In the genomic region with DNA sequence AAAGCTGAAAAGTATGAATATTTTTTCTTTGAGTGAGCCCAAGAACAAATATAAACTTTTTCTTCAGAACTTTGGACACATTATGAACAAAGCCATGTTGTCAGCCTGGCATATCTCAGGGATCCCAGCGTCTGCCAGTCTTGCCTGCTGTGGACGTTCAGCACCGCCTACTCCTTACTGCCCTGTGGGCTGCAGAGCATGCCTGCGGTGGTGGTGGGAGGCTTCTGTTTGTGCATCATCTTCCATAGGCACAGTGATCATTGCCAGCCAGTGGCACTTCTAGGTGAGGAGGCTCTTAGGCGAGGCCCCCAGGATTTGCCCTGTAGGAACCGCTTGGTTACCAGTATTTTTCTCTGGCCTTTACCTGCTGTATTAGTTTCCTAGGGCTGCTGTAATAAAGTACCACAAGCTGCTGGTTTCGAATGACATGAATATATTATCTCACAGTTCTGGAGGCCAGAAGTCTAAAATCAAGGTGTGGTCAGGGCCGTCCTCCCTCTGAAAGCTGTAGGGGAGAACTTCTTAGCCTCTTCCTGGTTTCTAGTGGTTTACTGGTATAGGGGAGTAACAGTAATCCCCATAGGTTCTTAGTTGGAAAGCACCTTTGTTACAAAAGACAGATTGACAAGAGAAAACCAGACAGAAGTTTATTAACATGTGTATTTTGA, we compare ENCODE assay signal across 1 cellular context.
A peak's percentile ranks its signal among the peaks of the same experiment; 100 is the strongest.
TF ChIP-seq lines count a peak whose summit lies in the region.

No MANE protein-coding gene starts in this region.

TF ChIP-seq in GM12878, 131 proteins besides CTCF, POLR2A, EP300 and RAD21 (continued from another document):
- TF ChIP-seq RUNX3 (IDR thresholded peaks at IDR 0.05; ENCODE audit: low read length) (peak; percentile 59), RBBP5 (conservative IDR thresholded peaks at IDR 0.05) (no peak), MEF2B (IDR thresholded peaks at IDR 0.05; ENCODE audit: partially characterized antibody, poor library complexity, severe bottlenecking) (peak; percentile 34), BHLHE40 (IDR thresholded peaks at IDR 0.05; ENCODE audit: borderline replicate concordance in 1 of 2, low read depth in 2 of 2, low read length in 1 of 2) (0 out of 4 replicates have a peak, but pooled peaks of 1 of the 2 experiments have one; percentile 15), IKZF1 (conservative IDR thresholded peaks at IDR 0.05) (peak; percentile 74), SRF (IDR thresholded peaks at IDR 0.05; ENCODE audit: low read depth in 2 of 2, low read length in 2 of 2) (no peak), ATF7 (IDR thresholded peaks at IDR 0.05; ENCODE audit: low read depth) (no peak; the same call in 1 of the 2 replicates), RAD51 (IDR thresholded peaks at IDR 0.05) (no peak), DPF2 (IDR thresholded peaks at IDR 0.05) (peak; percentile 72), RELA (IDR thresholded peaks at IDR 0.05; ENCODE audit: borderline replicate concordance, partially characterized antibody) (no peak), TCF7 (IDR thresholded peaks at IDR 0.05; ENCODE audit: borderline replicate concordance) (no peak), IKZF2 (IDR thresholded peaks at IDR 0.05) (peak; percentile 69 to 73; a peak in 2 of 4 replicates), GATAD2B (conservative IDR thresholded peaks at IDR 0.05; ENCODE audit: low read depth) (peak; percentile 48; the same call in 1 of the 2 replicates), NR2C1 (IDR thresholded peaks at IDR 0.05) (no peak), KDM1A (IDR thresholded peaks at IDR 0.05; ENCODE audit: borderline replicate concordance) (no peak), YY1 (IDR thresholded peaks at IDR 0.05; ENCODE audit: low read depth, low read length) (no peak), MTA2 (IDR thresholded peaks at IDR 0.05; ENCODE audit: low read depth) (peak; percentile 54), PAX8 (IDR thresholded peaks at IDR 0.05) (no peak), ZNF274 (IDR thresholded peaks at IDR 0.05; ENCODE audit: insufficient read depth, insufficient read length) (no peak), HDAC6 (IDR thresholded peaks at IDR 0.05; ENCODE audit: unreplicated experiment) (no peak), STAT1 (conservative IDR thresholded peaks at IDR 0.05) (no peak), CBX5 (IDR thresholded peaks at IDR 0.05; ENCODE audit: low read depth) (no peak), ZZZ3 (IDR thresholded peaks at IDR 0.05; ENCODE audit: control insufficient read depth, insufficient read length, low read depth) (no peak), SMARCA5 (IDR thresholded peaks at IDR 0.05) (peak; percentile 62; the same call in 1 of the 2 replicates), RFX5 (IDR thresholded peaks at IDR 0.05; ENCODE audit: low read depth, low read length) (no peak), EGR1 (IDR thresholded peaks at IDR 0.05; ENCODE audit: borderline replicate concordance in 1 of 2, low read depth in 2 of 2, low read length in 2 of 2) (no peak)
- TF ChIP-seq, protein P1, sequence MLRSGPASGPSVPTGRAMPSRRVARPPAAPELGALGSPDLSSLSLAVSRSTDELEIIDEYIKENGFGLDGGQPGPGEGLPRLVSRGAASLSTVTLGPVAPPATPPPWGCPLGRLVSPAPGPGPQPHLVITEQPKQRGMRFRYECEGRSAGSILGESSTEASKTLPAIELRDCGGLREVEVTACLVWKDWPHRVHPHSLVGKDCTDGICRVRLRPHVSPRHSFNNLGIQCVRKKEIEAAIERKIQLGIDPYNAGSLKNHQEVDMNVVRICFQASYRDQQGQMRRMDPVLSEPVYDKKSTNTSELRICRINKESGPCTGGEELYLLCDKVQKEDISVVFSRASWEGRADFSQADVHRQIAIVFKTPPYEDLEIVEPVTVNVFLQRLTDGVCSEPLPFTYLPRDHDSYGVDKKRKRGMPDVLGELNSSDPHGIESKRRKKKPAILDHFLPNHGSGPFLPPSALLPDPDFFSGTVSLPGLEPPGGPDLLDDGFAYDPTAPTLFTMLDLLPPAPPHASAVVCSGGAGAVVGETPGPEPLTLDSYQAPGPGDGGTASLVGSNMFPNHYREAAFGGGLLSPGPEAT (IDR thresholded peaks at IDR 0.05; ENCODE audit: low read depth) = peak; percentile 89
- TF ChIP-seq, protein P2, sequence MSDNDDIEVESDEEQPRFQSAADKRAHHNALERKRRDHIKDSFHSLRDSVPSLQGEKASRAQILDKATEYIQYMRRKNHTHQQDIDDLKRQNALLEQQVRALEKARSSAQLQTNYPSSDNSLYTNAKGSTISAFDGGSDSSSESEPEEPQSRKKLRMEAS (IDR thresholded peaks at IDR 0.05; ENCODE audit: low read depth, low read length) = no peak
- TF ChIP-seq, protein P3, sequence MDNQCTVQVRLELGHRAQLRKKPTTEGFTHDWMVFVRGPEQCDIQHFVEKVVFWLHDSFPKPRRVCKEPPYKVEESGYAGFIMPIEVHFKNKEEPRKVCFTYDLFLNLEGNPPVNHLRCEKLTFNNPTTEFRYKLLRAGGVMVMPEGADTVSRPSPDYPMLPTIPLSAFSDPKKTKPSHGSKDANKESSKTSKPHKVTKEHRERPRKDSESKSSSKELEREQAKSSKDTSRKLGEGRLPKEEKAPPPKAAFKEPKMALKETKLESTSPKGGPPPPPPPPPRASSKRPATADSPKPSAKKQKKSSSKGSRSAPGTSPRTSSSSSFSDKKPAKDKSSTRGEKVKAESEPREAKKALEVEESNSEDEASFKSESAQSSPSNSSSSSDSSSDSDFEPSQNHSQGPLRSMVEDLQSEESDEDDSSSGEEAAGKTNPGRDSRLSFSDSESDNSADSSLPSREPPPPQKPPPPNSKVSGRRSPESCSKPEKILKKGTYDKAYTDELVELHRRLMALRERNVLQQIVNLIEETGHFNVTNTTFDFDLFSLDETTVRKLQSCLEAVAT (IDR thresholded peaks at IDR 0.05) = no peak
- TF ChIP-seq, protein P4, sequence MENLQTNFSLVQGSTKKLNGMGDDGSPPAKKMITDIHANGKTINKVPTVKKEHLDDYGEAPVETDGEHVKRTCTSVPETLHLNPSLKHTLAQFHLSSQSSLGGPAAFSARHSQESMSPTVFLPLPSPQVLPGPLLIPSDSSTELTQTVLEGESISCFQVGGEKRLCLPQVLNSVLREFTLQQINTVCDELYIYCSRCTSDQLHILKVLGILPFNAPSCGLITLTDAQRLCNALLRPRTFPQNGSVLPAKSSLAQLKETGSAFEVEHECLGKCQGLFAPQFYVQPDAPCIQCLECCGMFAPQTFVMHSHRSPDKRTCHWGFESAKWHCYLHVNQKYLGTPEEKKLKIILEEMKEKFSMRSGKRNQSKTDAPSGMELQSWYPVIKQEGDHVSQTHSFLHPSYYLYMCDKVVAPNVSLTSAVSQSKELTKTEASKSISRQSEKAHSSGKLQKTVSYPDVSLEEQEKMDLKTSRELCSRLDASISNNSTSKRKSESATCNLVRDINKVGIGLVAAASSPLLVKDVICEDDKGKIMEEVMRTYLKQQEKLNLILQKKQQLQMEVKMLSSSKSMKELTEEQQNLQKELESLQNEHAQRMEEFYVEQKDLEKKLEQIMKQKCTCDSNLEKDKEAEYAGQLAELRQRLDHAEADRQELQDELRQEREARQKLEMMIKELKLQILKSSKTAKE (IDR thresholded peaks at IDR 0.05; ENCODE audit: low read depth, poor library complexity, severe bottlenecking) = no peak
- TF ChIP-seq, protein P5, sequence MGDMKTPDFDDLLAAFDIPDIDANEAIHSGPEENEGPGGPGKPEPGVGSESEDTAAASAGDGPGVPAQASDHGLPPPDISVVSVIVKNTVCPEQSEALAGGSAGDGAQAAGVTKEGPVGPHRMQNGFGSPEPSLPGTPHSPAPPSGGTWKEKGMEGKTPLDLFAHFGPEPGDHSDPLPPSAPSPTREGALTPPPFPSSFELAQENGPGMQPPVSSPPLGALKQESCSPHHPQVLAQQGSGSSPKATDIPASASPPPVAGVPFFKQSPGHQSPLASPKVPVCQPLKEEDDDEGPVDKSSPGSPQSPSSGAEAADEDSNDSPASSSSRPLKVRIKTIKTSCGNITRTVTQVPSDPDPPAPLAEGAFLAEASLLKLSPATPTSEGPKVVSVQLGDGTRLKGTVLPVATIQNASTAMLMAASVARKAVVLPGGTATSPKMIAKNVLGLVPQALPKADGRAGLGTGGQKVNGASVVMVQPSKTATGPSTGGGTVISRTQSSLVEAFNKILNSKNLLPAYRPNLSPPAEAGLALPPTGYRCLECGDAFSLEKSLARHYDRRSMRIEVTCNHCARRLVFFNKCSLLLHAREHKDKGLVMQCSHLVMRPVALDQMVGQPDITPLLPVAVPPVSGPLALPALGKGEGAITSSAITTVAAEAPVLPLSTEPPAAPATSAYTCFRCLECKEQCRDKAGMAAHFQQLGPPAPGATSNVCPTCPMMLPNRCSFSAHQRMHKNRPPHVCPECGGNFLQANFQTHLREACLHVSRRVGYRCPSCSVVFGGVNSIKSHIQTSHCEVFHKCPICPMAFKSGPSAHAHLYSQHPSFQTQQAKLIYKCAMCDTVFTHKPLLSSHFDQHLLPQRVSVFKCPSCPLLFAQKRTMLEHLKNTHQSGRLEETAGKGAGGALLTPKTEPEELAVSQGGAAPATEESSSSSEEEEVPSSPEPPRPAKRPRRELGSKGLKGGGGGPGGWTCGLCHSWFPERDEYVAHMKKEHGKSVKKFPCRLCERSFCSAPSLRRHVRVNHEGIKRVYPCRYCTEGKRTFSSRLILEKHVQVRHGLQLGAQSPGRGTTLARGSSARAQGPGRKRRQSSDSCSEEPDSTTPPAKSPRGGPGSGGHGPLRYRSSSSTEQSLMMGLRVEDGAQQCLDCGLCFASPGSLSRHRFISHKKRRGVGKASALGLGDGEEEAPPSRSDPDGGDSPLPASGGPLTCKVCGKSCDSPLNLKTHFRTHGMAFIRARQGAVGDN (IDR thresholded peaks at IDR 0.05) = peak; percentile 19; the same call in 1 of the 2 replicates
TF ChIP-seq in GM12878: peak in this region for 12.
